In genomic region chr14:21300892-21301291, GRCh38 we compare ENCODE assay signal across 8 cellular contexts. TPM values are rescaled to one million over a fixed set of nuclear protein-coding genes. Genes with fewer than 3 reads are reported as not detected.
DNase-seq lines count a peak whose midpoint lies in the region; ATAC-seq lines count a peak whose summit lies in the region.

No MANE protein-coding gene starts in this region.

- H3K27ac Mint-ChIP-seq in activated naive CD8-positive, alpha-beta T cell treated with anti-CD3 and anti-CD28 coated beads, Interleukin-2, amount 10 ng/mL, durations not matched to agents 7 days and 5 days, result no peak overlapping the region

- no peaks in the 10 kb centered on the region for H3K36me3 Mint-ChIP-seq in activated naive CD8-positive, alpha-beta T cell treated with anti-CD3 and anti-CD28 coated beads, Interleukin-2, amount 10 ng/mL, durations not matched to agents 7 days and 5 days

- peaks cover 5% of the 10 kb centered on the region for H3K4me1 Mint-ChIP-seq in activated naive CD8-positive, alpha-beta T cell treated with anti-CD3 and anti-CD28 coated beads, Interleukin-2, amount 10 ng/mL, durations not matched to agents 7 days and 5 days

- POLR2A ChIA-PET in activated naive CD8-positive, alpha-beta T cell treated with anti-CD3 and anti-CD28 coated beads, Interleukin-2, amount 10 ng/mL, durations not matched to agents 7 days and 5 days (lab: Charles Lee), result no interaction called here

- no peaks in the 10 kb centered on the region for H3K9me3 Mint-ChIP-seq in activated naive CD8-positive, alpha-beta T cell treated with anti-CD3 and anti-CD28 coated beads, Interleukin-2, amount 10 ng/mL, durations not matched to agents 7 days and 5 days

- no peak overlapping the region for H3K4me3 Mint-ChIP-seq in activated naive CD8-positive, alpha-beta T cell treated with anti-CD3 and anti-CD28 coated beads, Interleukin-2, amount 10 ng/mL, durations not matched to agents 7 days and 5 days

- H3K27me3 Mint-ChIP-seq in activated naive CD8-positive, alpha-beta T cell treated with anti-CD3 and anti-CD28 coated beads, Interleukin-2, amount 10 ng/mL, durations not matched to agents 7 days and 5 days, result peaks cover 51% of the 10 kb centered on the region

- DNase-seq in ELR (ENCODE audit: low read depth) (peak; percentile 11), NCI-H2227 (lab: John Stamatoyannopoulos, UW; ENCODE audit: unreplicated experiment) (peak; percentile 66), iPS-NIHi11 (ENCODE audit: low spot score) (peak; percentile 84), KG1 (lab: John Stamatoyannopoulos, UW) (no peak), RKO (ENCODE audit: low spot score) (no peak)
- DNase-seq in activated naive CD8-positive, alpha-beta T cell treated with anti-CD3 and anti-CD28 coated beads, Interleukin-2, amount 10 ng/mL, durations not matched to agents 7 days and 5 days, result peak; percentile 39
- peak; percentile 5 for DNase-seq in stimulated activated CD4-positive, alpha-beta T cell treated with anti-CD3 and anti-CD28 coated beads, Interleukin-4, amount 100 ng/mL, for 4 hours

- peak; percentile 39 for ATAC-seq in activated naive CD8-positive, alpha-beta T cell treated with anti-CD3 and anti-CD28 coated beads, Interleukin-2, amount 10 ng/mL, durations not matched to agents 7 days and 5 days (ENCODE audit: low read depth)
- ATAC-seq in HG03139 (IDR thresholded peaks at IDR 0.05; ENCODE audit: unreplicated experiment), result no peak

RNA-seq across cellular contexts. Expression of gene RPGRIP1, which starts 21.0 kb away (rescaled TPM):
- not detected for total RNA-seq in activated naive CD8-positive, alpha-beta T cell treated with anti-CD3 and anti-CD28 coated beads, Interleukin-2, amount 10 ng/mL, durations not matched to agents 7 days and 5 days

RNA-seq across cellular contexts. Expression of gene HNRNPC, which starts 31.6 kb away (rescaled TPM):
- 100 to 1,000 TPM; 658 to 677 TPM for total RNA-seq in activated naive CD8-positive, alpha-beta T cell treated with anti-CD3 and anti-CD28 coated beads, Interleukin-2, amount 10 ng/mL, durations not matched to agents 7 days and 5 days

Comparison
In these comparisons a context has a peak if more than half of its experiments do, and no peak if none do; other contexts are left out.
1. DNase-seq: peak in ELR (single experiment), NCI-H2227 (single experiment), activated naive CD8-positive, alpha-beta T cell treated with anti-CD3 and anti-CD28 coated beads, Interleukin-2, amount 10 ng/mL, durations not matched to agents 7 days and 5 days (single experiment), iPS-NIHi11 (single experiment) and stimulated activated CD4-positive, alpha-beta T cell treated with anti-CD3 and anti-CD28 coated beads, Interleukin-4, amount 100 ng/mL, for 4 hours (2 of 2); none in KG1 (single experiment) and RKO (single experiment).